Comparison of ENCODE assay signal across 8 cellular contexts in genomic region chr1:209565759-209566678, GRCh38. TPM values are rescaled to one million over a fixed set of nuclear protein-coding genes. Genes with fewer than 3 reads are reported as not detected.
A peak's percentile ranks its signal among the peaks of the same experiment; 100 is the strongest.
DNase-seq lines count a peak whose midpoint lies in the region; ATAC-seq, FAIRE-seq and TF ChIP-seq lines count a peak whose summit lies in the region.

No MANE protein-coding gene starts in this region.

- POLR2A ChIA-PET in HepG2 (lab: Yijun Ruan, JAX) = no interaction called here

- TF ChIP-seq RAD21 in HepG2 (CRISPR knock-in tag; IDR thresholded peaks at IDR 0.05) = no peak

- WGBS in HepG2 (ENCODE audit: low lambda C conversion rate) = 11% methylated on average over 15 of the region's 15 CpGs

- DNase-seq in AG09319 (ENCODE audit: extremely low read depth, low read depth) (peak; percentile 46), NCI-H2227 treated with DMSO at 0.1 percent for 48 hours (lab: John Stamatoyannopoulos, UW) (peak; percentile 91), chondrocyte (ENCODE audit: low spot score) (no peak), HepG2 (ENCODE audit: low spot score) (peak; percentile 68)
- DNase-seq in activated CD4-positive, CD25-positive, alpha-beta regulatory T cell treated with anti-CD3 and anti-CD28 coated beads, Interleukin-2, amount 50 U/mL, for 72 hours = peak; percentile 72
- DNase-seq in stimulated activated CD4-positive, alpha-beta T cell treated with anti-CD3 and anti-CD28 coated beads, TNF-alpha, amount 100 ng/mL, for 1 hour (ENCODE audit: low read depth in 3 of 3, low spot score in 1 of 3) = peak; percentile 29 to 55 (median 35)

- no peaks in the 10 kb centered on the region; a peak in 1 of 5 replicates for H3K27me3 ChIP-seq in HepG2 (ENCODE audit: control insufficient read depth in 1 of 2, insufficient read depth in 2 of 2, low read length in 2 of 2)

- H3K27ac Mint-ChIP-seq in chondrocyte (ENCODE audit: unreplicated experiment) = no peak overlapping the region

- in situ Hi-C loops in HepG2 (cut with HindIII; ENCODE audit: extremely low pct_ligation_motif_present, low pct_unique_long_range_greater_than_20kb) = no loop called here

- FAIRE-seq in HepG2 (lab: Jason Lieb, UNC) = peak; percentile 23

- ATAC-seq in GM19023 (IDR thresholded peaks at IDR 0.05; ENCODE audit: unreplicated experiment) = peak; percentile 85
- ATAC-seq in HG03139 (IDR thresholded peaks at IDR 0.05; ENCODE audit: unreplicated experiment) = peak; percentile 82
- peak; percentile 97 for ATAC-seq in HepG2

- no peaks in the 10 kb centered on the region for H3K36me3 Mint-ChIP-seq in chondrocyte (ENCODE audit: low read depth)

- CTCF ChIA-PET in HepG2 (lab: Yijun Ruan, JAX; ENCODE audit: low intra/inter-chr PET ratio, low total read pairs) = interaction anchor here (0.8 to 1.2 kb wide), 2 partner anchors 14 to 127 kb away, joined by 3 to 4 read pairs; no protein-coding TSS in a partner anchor

- TF ChIP-seq POLR2A in HepG2 (IDR thresholded peaks at IDR 0.05; ENCODE audit: insufficient read depth in 1 of 2, low read depth in 2 of 2, low read length in 2 of 2) = no peak

- peaks cover 5% of the 10 kb centered on the region for H3K4me1 Mint-ChIP-seq in chondrocyte (ENCODE audit: low read depth)

- H3K9ac ChIP-seq in HepG2 (ENCODE audit: insufficient read depth, low read depth, low read length) = no peak overlapping the region

- no TSS peak for BruUV-seq in HepG2 (replicated peaks; lab: Mats Ljungman, UMichigan)

- H3K27ac ChIP-seq in HepG2 (ENCODE audit: extremely low read length, insufficient read depth, low read length) = no peak overlapping the region

- no peak overlapping the region for H3K4me2 ChIP-seq in HepG2 (ENCODE audit: low read depth, low read length)

- no peak overlapping the region for H3K4me3 ChIP-seq in HepG2 (replicated peaks in 1 of 3; ENCODE audit: insufficient read depth in 1 of 3, low read depth in 2 of 3, low read length in 3 of 3)

- intact Hi-C loops in HepG2 (cut with micrococcal nuclease; ENCODE audit: unreplicated experiment) = loop anchor here (2.0 kb wide), 1 partner anchor 913 kb away; no protein-coding TSS in a partner anchor

- H4K20me1 ChIP-seq in HepG2 (ENCODE audit: insufficient read depth, low read length) = no peaks in the 10 kb centered on the region

- H3K4me3 Mint-ChIP-seq in chondrocyte (ENCODE audit: unreplicated experiment) = no peak overlapping the region

- TF ChIP-seq CTCF in AG09319 (IDR thresholded peaks at IDR 0.05; ENCODE audit: low read depth, low read length) (peak; percentile 76), chondrocyte (IDR thresholded peaks at IDR 0.05) (peak; percentile 86), HepG2 (CRISPR knock-in tag; IDR thresholded peaks at IDR 0.05) (peak; percentile 77)

- no peaks in the 10 kb centered on the region for H3K9me3 Mint-ChIP-seq in chondrocyte (ENCODE audit: low read depth)

- peaks cover 66% of the 10 kb centered on the region for H3K27me3 Mint-ChIP-seq in chondrocyte (ENCODE audit: low read depth)

- no peaks in the 10 kb centered on the region for H3K79me2 ChIP-seq in HepG2 (ENCODE audit: insufficient read depth, low read length)

- no peak overlapping the region for H2AFZ ChIP-seq in HepG2 (ENCODE audit: low read length)

- no peak for TF ChIP-seq EP300 in HepG2 (IDR thresholded peaks at IDR 0.05; ENCODE audit: low read depth in 2 of 2, low read length in 2 of 2)
- TF ChIP-seq EP300 in HepG2 (CRISPR knock-in tag; IDR thresholded peaks at IDR 0.05; ENCODE audit: borderline replicate concordance) = no peak

- H3K36me3 ChIP-seq in HepG2 (replicated peaks in 1 of 2; ENCODE audit: control insufficient read depth in 1 of 2, insufficient read depth in 2 of 2, low read length in 2 of 2) = no peaks in the 10 kb centered on the region

- H3K4me1 ChIP-seq in HepG2 (ENCODE audit: insufficient read depth, low read length) = no peaks in the 10 kb centered on the region

- no peaks in the 10 kb centered on the region for H3K9me3 ChIP-seq in HepG2 (ENCODE audit: low read length)

TF ChIP-seq in HepG2, 621 proteins besides CTCF, POLR2A, EP300 and RAD21:
- TF ChIP-seq STAG1 (CRISPR knock-in tag; IDR thresholded peaks at IDR 0.05) = peak; percentile 57
- 0 out of 2 replicates have a peak, but pooled peaks have one; percentile 31 for TF ChIP-seq CEBPG (CRISPR knock-in tag; IDR thresholded peaks at IDR 0.05)
- no peak for TF ChIP-seq ZBTB14 (CRISPR knock-in tag; IDR thresholded peaks at IDR 0.05)
- TF ChIP-seq SMC3 (IDR thresholded peaks at IDR 0.05; ENCODE audit: low read length) = peak; percentile 48; the same call in 1 of the 2 replicates
- no peak for TF ChIP-seq HOXA3 (CRISPR knock-in tag; IDR thresholded peaks at IDR 0.05)
- peak; percentile 24 for TF ChIP-seq XRCC5 (optimal IDR thresholded peaks at IDR 0.05; ENCODE audit: low read length)

RNA-seq across cellular contexts. Expression of gene CAMK1G, which starts 17.5 kb away (rescaled TPM):
- total RNA-seq in chondrocyte (not detected in 3 replicates), HepG2 (2016; rRNA removed; fragmentation: Illumina TruSeq; extraction: Trizol) (not detected in 2 replicates)
- total RNA-seq in HepG2 (2016; cell fraction: cytosol; rRNA removed; fragmentation: Illumina TruSeq; extraction: Trizol; ENCODE audit: low read depth) = not detected in 2 replicates
- not detected in 2 replicates for total RNA-seq in HepG2 (2016; cell fraction: insoluble cytoplasmic fraction; rRNA removed; fragmentation: Illumina TruSeq; extraction: Trizol)
- not detected in 2 replicates for total RNA-seq in HepG2 (2016; cell fraction: membrane; rRNA removed; fragmentation: Illumina TruSeq; extraction: Trizol)
- total RNA-seq in HepG2 (2016; cell fraction: nucleus; rRNA removed; fragmentation: Illumina TruSeq; extraction: Trizol) = not detected in 2 replicates
- polyA plus RNA-seq in HepG2 (2011; rRNA removed) = not detected in 2 replicates
- not detected in 2 replicates for polyA plus RNA-seq in HepG2 (2011; cell fraction: cytosol; rRNA removed)
- polyA plus RNA-seq in HepG2 (2011; cell fraction: nucleus; rRNA removed) = not detected in 2 replicates
- not detected in 2 replicates for polyA plus RNA-seq in HepG2 (2012)
- polyA plus RNA-seq in HepG2 (2016; cell fraction: cytosol; fragmentation: Illumina TruSeq; extraction: Trizol; ENCODE audit: low read depth) = not detected in 2 replicates
- not detected in 2 replicates for polyA plus RNA-seq in HepG2 (2016; cell fraction: insoluble cytoplasmic fraction; fragmentation: Illumina TruSeq; extraction: Trizol; ENCODE audit: low read depth)
- polyA plus RNA-seq in HepG2 (2016; cell fraction: membrane; fragmentation: Illumina TruSeq; extraction: Trizol; ENCODE audit: low read depth) = not detected in 2 replicates
- polyA plus RNA-seq in HepG2 (2016; cell fraction: nucleus; fragmentation: Illumina TruSeq; extraction: Trizol; ENCODE audit: insufficient read depth, low read depth) = not detected in 2 replicates
- not detected in 2 replicates for polyA minus RNA-seq in HepG2 (2011; rRNA and poly(A)+ RNA removed; ENCODE audit: low replicate concordance)
- polyA minus RNA-seq in HepG2 (2011; cell fraction: cytosol; rRNA and poly(A)+ RNA removed) = not detected in 2 replicates
- not detected in 2 replicates for polyA minus RNA-seq in HepG2 (2011; cell fraction: nucleus; rRNA and poly(A)+ RNA removed)
